In genomic region chr2:176133366-176133765, GRCh38 we compare ENCODE assay signal across 1 cellular context.
TF ChIP-seq lines count a peak whose summit lies in the region.

No MANE protein-coding gene starts in this region.

TF ChIP-seq in endothelial cell of umbilical vein, 7 proteins besides CTCF, POLR2A, EP300 and RAD21:
- TF ChIP-seq MAX (IDR thresholded peaks at IDR 0.05; ENCODE audit: insufficient read depth, insufficient read length) (no peak), GATA2 (IDR thresholded peaks at IDR 0.05; ENCODE audit: insufficient read depth, insufficient read length, low read depth, low read length) (no peak), EZH2 (IDR thresholded peaks at IDR 0.05; ENCODE audit: borderline replicate concordance, low read depth, low read length, severe bottlenecking) (no peak), JUN (IDR thresholded peaks at IDR 0.05; ENCODE audit: borderline replicate concordance, insufficient read depth, insufficient read length, low read depth) (no peak), MYC (IDR thresholded peaks at IDR 0.05; ENCODE audit: low read depth, low read length) (no peak)
